ENCODE assay signal across 8 cellular contexts in the genomic region with DNA sequence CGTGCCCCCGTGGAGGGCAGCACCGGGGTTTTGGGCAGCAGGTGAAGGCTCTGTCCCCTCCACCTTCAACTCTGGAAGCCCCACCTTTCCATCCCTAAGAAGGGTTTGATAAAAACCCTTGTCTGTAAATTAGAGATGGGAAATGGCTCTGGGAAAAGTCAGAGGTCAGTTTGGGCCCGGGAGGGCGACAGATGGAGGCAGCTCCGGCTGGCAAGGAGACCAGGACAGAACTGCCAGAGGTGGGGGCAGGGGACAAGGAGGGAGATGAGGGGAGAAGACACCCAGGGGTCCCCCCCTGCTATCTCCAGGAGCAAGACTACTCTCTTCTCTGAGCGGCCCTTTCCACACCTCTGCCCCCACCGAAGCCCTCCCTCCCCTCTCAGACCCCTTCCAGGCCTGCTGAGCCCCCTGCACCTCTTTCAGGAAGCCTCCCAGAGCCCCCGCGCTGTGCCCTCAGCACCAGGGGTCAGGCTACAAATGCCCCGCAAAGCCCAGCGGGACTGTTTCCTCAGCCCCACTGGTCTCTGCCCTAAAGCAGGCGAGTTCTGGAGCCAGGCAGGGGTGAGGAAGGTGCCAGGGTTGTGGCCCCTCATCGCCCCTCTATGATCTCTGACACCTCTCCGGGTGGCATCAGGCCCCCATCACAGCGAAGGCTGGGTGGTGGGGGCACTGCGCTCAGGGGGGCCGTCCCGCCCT. TPM values are rescaled to one million over a fixed set of nuclear protein-coding genes. Genes with fewer than 3 reads are reported as not detected.
DNase-seq lines count a peak whose midpoint lies in the region; ATAC-seq, FAIRE-seq and TF ChIP-seq lines count a peak whose summit lies in the region.

No MANE protein-coding gene starts in this region.

- peaks cover 15% of the 10 kb centered on the region for H3K27me3 ChIP-seq in iPS-18a (ENCODE audit: control insufficient read depth, insufficient read depth, low read length)

- H3K9me3 Mint-ChIP-seq in WTC11 = no peaks in the 10 kb centered on the region
- H3K9me3 Mint-ChIP-seq in stimulated activated naive CD8-positive, alpha-beta T cell treated with anti-CD3 and anti-CD28 coated beads, Interleukin-15, Interleukin-2, amounts not matched to agents 100 ng/mL and 50 ng/mL, for 24 hours = no peaks in the 10 kb centered on the region

- no peaks in the 10 kb centered on the region for H3K36me3 Mint-ChIP-seq in WTC11
- no peaks in the 10 kb centered on the region for H3K36me3 Mint-ChIP-seq in stimulated activated naive CD8-positive, alpha-beta T cell treated with anti-CD3 and anti-CD28 coated beads, Interleukin-15, Interleukin-2, amounts not matched to agents 100 ng/mL and 50 ng/mL, for 24 hours (ENCODE audit: low read depth)

- CTCF ChIA-PET in WTC11 (lab: Charles Lee) = interaction anchor here (1.2 to 1.6 kb wide), 2 partner anchors 15 to 111 kb away, joined by 3 read pairs; partner anchors contain the start of gene PRKRIP1

- peaks cover 12% of the 10 kb centered on the region for H3K4me1 Mint-ChIP-seq in WTC11
- H3K4me1 Mint-ChIP-seq in stimulated activated naive CD8-positive, alpha-beta T cell treated with anti-CD3 and anti-CD28 coated beads, Interleukin-15, Interleukin-2, amounts not matched to agents 100 ng/mL and 50 ng/mL, for 24 hours (ENCODE audit: low read depth) = peaks cover 27% of the 10 kb centered on the region

- no peak for FAIRE-seq in GM12891 (lab: Jason Lieb, UNC)

- H3K4me3 ChIP-seq in HFF-Myc (replicated peaks; ENCODE audit: low read depth, low read length) = peak overlapping the region; percentile 63
- peak overlapping the region; percentile 70 for H3K4me3 ChIP-seq in iPS-18a (ENCODE audit: low read length)

- H3K27ac ChIP-seq in iPS-18a (ENCODE audit: low read length) = no peak overlapping the region

- no peaks in the 10 kb centered on the region for H3K9me3 ChIP-seq in iPS-18a (ENCODE audit: control insufficient read depth, low read depth, low read length)

- H3K4me1 ChIP-seq in iPS-18a (ENCODE audit: control insufficient read depth, low read depth, low read length) = peaks cover 6% of the 10 kb centered on the region

- TF ChIP-seq CTCF in HFF-Myc (IDR thresholded peaks at IDR 0.05; ENCODE audit: low read depth, low read length, missing control alignments) (no peak), WTC11 (IDR thresholded peaks at IDR 0.05) (no peak)

- ATAC-seq in WTC11 = no peak

- H3K9ac ChIP-seq in iPS-18a (ENCODE audit: low read length) = peak overlapping the region; percentile 67

- H3K27me3 Mint-ChIP-seq in WTC11 (ENCODE audit: low read depth) = peaks cover 10% of the 10 kb centered on the region
- peaks cover 9% of the 10 kb centered on the region for H3K27me3 Mint-ChIP-seq in stimulated activated naive CD8-positive, alpha-beta T cell treated with anti-CD3 and anti-CD28 coated beads, Interleukin-15, Interleukin-2, amounts not matched to agents 100 ng/mL and 50 ng/mL, for 24 hours

- H3K27ac Mint-ChIP-seq in WTC11 = no peak overlapping the region
- H3K27ac Mint-ChIP-seq in stimulated activated naive CD8-positive, alpha-beta T cell treated with anti-CD3 and anti-CD28 coated beads, Interleukin-15, Interleukin-2, amounts not matched to agents 100 ng/mL and 50 ng/mL, for 24 hours = no peak overlapping the region

- no peak for TF ChIP-seq POLR2A in GM12891 (IDR thresholded peaks at IDR 0.05; ENCODE audit: low read depth, low read length)

- DNase-seq in HFF-Myc (ENCODE audit: extremely low read depth, low read depth) = no peak
- DNase-seq in WTC11 (ENCODE audit: low spot score) = no peak
- DNase-seq in SKM-1 (lab: John Stamatoyannopoulos, UW; ENCODE audit: unreplicated experiment) = no peak
- no peak for DNase-seq in NAMALWA (ENCODE audit: low spot score)
- DNase-seq in D341Med (ENCODE audit: low spot score) = no peak
- no peak for DNase-seq in GM12891 (ENCODE audit: insufficient read length, low spot score)

- peak overlapping the region; percentile 37 for H3K4me3 Mint-ChIP-seq in WTC11
- peak overlapping the region; percentile 37 for H3K4me3 Mint-ChIP-seq in stimulated activated naive CD8-positive, alpha-beta T cell treated with anti-CD3 and anti-CD28 coated beads, Interleukin-15, Interleukin-2, amounts not matched to agents 100 ng/mL and 50 ng/mL, for 24 hours

- no peaks in the 10 kb centered on the region for H3K36me3 ChIP-seq in iPS-18a (ENCODE audit: control insufficient read depth, low read depth, low read length)

- POLR2A ChIA-PET in WTC11 (lab: Charles Lee) = no interaction called here

TF ChIP-seq in WTC11, 78 proteins besides CTCF, POLR2A, EP300 and RAD21:
- TF ChIP-seq, protein P1, sequence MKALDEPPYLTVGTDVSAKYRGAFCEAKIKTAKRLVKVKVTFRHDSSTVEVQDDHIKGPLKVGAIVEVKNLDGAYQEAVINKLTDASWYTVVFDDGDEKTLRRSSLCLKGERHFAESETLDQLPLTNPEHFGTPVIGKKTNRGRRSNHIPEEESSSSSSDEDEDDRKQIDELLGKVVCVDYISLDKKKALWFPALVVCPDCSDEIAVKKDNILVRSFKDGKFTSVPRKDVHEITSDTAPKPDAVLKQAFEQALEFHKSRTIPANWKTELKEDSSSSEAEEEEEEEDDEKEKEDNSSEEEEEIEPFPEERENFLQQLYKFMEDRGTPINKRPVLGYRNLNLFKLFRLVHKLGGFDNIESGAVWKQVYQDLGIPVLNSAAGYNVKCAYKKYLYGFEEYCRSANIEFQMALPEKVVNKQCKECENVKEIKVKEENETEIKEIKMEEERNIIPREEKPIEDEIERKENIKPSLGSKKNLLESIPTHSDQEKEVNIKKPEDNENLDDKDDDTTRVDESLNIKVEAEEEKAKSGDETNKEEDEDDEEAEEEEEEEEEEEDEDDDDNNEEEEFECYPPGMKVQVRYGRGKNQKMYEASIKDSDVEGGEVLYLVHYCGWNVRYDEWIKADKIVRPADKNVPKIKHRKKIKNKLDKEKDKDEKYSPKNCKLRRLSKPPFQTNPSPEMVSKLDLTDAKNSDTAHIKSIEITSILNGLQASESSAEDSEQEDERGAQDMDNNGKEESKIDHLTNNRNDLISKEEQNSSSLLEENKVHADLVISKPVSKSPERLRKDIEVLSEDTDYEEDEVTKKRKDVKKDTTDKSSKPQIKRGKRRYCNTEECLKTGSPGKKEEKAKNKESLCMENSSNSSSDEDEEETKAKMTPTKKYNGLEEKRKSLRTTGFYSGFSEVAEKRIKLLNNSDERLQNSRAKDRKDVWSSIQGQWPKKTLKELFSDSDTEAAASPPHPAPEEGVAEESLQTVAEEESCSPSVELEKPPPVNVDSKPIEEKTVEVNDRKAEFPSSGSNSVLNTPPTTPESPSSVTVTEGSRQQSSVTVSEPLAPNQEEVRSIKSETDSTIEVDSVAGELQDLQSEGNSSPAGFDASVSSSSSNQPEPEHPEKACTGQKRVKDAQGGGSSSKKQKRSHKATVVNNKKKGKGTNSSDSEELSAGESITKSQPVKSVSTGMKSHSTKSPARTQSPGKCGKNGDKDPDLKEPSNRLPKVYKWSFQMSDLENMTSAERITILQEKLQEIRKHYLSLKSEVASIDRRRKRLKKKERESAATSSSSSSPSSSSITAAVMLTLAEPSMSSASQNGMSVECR (CRISPR knock-in tag; IDR thresholded peaks at IDR 0.05; ENCODE audit: borderline replicate concordance) = no peak
- 0 out of 2 replicates have a peak, but pooled peaks have one; percentile 28 for TF ChIP-seq NR2C2 (CRISPR knock-in tag; IDR thresholded peaks at IDR 0.05)

TF ChIP-seq in GM12891, 5 proteins besides CTCF, POLR2A, EP300 and RAD21:
- TF ChIP-seq TAF1 (IDR thresholded peaks at IDR 0.05; ENCODE audit: low read depth, low read length) (no peak), POLR2AphosphoS5 (IDR thresholded peaks at IDR 0.05; ENCODE audit: low read depth, low read length) (no peak), PAX5 (IDR thresholded peaks at IDR 0.05; ENCODE audit: insufficient read depth, low read length, severe bottlenecking) (no peak), SPI1 (IDR thresholded peaks at IDR 0.05; ENCODE audit: low read depth, low read length) (no peak), POU2F2 (IDR thresholded peaks at IDR 0.05; ENCODE audit: low read depth, low read length) (no peak)

RNA-seq across cellular contexts. Expression of gene SH2B2, which starts 1.0 kb away (rescaled TPM):
- total RNA-seq in WTC11 (2021) = 14.7 to 16.5 TPM (median 15.9 TPM) in 3 replicates
- 12.1 TPM for polyA plus RNA-seq in GM12891 (2012; ENCODE audit: low read depth, missing spikeins)
